In the genomic region with DNA sequence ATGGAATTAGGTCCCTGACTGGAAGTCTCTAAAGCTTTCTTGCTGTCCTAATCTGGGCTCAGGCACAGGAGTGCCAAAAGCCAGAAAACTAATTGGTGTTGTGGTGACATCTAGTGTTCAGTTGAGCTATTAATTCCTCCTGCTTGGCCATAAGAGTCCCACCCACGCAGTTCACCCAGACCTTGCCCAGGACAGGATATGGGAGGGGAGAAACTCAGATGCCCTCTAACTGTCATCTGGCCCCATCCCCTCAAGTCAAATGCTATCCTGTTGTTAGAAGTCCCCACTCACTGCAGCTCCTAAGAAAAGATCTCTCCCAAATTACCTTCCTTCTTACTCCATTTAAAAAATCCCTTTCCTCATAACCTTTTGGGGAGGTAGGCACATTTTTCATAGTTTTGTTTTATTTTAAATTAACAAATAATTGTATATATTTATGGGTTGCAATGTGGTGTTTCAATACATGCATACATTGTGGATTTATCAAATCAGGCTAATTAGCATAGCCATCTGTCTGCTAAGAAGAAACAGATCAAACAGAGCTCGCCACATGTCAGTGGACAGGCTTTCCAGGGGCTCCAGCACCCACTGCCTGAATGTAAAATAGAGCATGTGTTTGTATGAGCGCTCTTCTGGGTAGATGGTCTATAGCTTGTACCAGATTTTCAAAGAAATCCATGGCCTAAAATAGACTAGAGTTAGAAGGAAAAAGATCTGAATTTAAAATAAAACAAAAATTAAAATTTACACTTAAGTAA, we compare ENCODE assay signal across 8 cellular contexts.
DNase-seq lines count a peak whose midpoint lies in the region; ATAC-seq and TF ChIP-seq lines count a peak whose summit lies in the region.

No MANE protein-coding gene starts in this region.

- H3K4me1 ChIP-seq in body of pancreas: no peaks in the 10 kb centered on the region

- H3K27ac ChIP-seq in SK-N-MC: no peak overlapping the region
- H3K27ac ChIP-seq in body of pancreas: no peak overlapping the region

- peak; percentile 81 for ATAC-seq in GM18502 (IDR thresholded peaks at IDR 0.05; ENCODE audit: poor library complexity, unreplicated experiment)
- ATAC-seq in HG02840 (IDR thresholded peaks at IDR 0.05; ENCODE audit: low FRiP score, unreplicated experiment): peak; percentile 51
- peak; percentile 85 for ATAC-seq in body of pancreas

- H3K27ac Mint-ChIP-seq in immature natural killer cell: peak overlapping the region; percentile 73 to 96 (median 88)

- H3K9me3 Mint-ChIP-seq in immature natural killer cell: peaks cover 0 to 3% (median 0%) of the 10 kb centered on the region in 6 donors

- TF ChIP-seq CTCF in AG10803 (conservative IDR thresholded peaks at IDR 0.05; ENCODE audit: low read length) (peak; percentile 73), body of pancreas (IDR thresholded peaks at IDR 0.05) (peak; percentile 36 to 83 (median 74))

- no peak for TF ChIP-seq POLR2A in body of pancreas (IDR thresholded peaks at IDR 0.05)

- no peaks in the 10 kb centered on the region for H3K27me3 ChIP-seq in body of pancreas

- peaks cover 0 to 10% (median 7%) of the 10 kb centered on the region in 3 donors for H3K27me3 Mint-ChIP-seq in immature natural killer cell (ENCODE audit: low read depth in 3 of 3)

- intact Hi-C loops in body of pancreas (cut with DNase I): no loop called here

- peaks cover 83 to 98% of the 10 kb centered on the region in 2 donors for H3K4me1 Mint-ChIP-seq in immature natural killer cell

- peak overlapping the region; percentile 49 to 67 (median 57) for H3K4me3 Mint-ChIP-seq in immature natural killer cell

- DNase-seq in AG10803 (ENCODE audit: low read depth) (peak; percentile 85), NCI-H1092 treated with DMSO at 0.1 percent for 48 hours (lab: John Stamatoyannopoulos, UW) (peak; percentile 90), SK-N-MC (ENCODE audit: low read depth, low spot score) (peak; percentile 34), body of pancreas (peak; percentile 42 to 74 (median 56)), immature natural killer cell (peak; percentile 66 to 69 (median 68))
- DNase-seq in stimulated activated CD4-positive, alpha-beta T cell treated with anti-CD3 and anti-CD28 coated beads, Interleukin-1b, Interleukin-23, amount 100 ng/mL, for 4 hours (ENCODE audit: low read depth in 2 of 2): peak; percentile 9 to 11

- no peak overlapping the region for H3K9ac ChIP-seq in SK-N-MC (ENCODE audit: insufficient read length)

- peaks cover 20 to 51% (median 26%) of the 10 kb centered on the region in 3 donors for H3K36me3 Mint-ChIP-seq in immature natural killer cell

- no peak overlapping the region for H3K4me3 ChIP-seq in AG10803 (ENCODE audit: low read length)
- no peak overlapping the region for H3K4me3 ChIP-seq in SK-N-MC
- H3K4me3 ChIP-seq in body of pancreas: no peak overlapping the region

- 62 to 63% methylated on average over 3 of the region's 3 CpGs for WGBS in body of pancreas, 2 donors

- H3K9me3 ChIP-seq in SK-N-MC (ENCODE audit: low read depth, low read length) (no peaks in the 10 kb centered on the region), body of pancreas (no peaks in the 10 kb centered on the region)

- no peaks in the 10 kb centered on the region for H3K36me3 ChIP-seq in SK-N-MC (ENCODE audit: insufficient read depth, low read length)
- H3K36me3 ChIP-seq in body of pancreas (replicated peaks in 1 of 2; ENCODE audit: insufficient read depth in 1 of 2, low read depth in 2 of 2): peaks cover 0 to 2% of the 10 kb centered on the region in 2 donors

Comparison
In these comparisons a context has a peak if more than half of its experiments do, and no peak if none do; other contexts are left out.
1. DNase-seq: peak in every context shown above with its lines; median percentile 90 in NCI-H1092 treated with DMSO at 0.1 percent for 48 hours; 85 in AG10803; 68 in immature natural killer cell; 56 in body of pancreas; 34 in SK-N-MC; 10 in stimulated activated CD4-positive, alpha-beta T cell treated with anti-CD3 and anti-CD28 coated beads, Interleukin-1b, Interleukin-23, amount 100 ng/mL, for 4 hours.